Comparison of ENCODE assay signal across 10 cellular contexts in the genomic region with DNA sequence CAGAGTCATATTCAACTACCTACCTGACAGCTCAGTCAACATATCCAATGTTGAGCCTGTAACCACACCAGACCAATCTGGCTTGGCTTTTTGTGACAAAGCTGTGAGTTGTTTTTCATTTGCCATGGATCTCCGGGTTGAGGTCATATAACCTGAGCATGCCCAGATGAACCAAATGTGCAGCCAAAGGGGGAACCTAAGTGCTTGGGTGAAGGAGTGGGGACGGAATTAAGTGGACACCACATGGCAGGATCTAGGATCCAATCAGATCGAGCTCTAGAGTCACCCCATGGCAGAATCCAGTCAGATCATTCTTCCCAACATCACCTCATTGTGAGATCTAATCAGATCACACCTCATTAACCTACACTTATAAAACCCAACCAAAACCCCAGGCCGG.
"Had no signal": no experiment of that assay in that cellular context is flagged by ENCODE, and none has a peak within 500 bp of the region (broad histone marks: within the 10 kb centered on the region; RNA-seq: fewer than 3 reads in every experiment).

No MANE protein-coding gene starts in this region.

- H3K36me3 ChIP-seq: HAP-1 had no signal

- DNase-seq: GM23248, GOT3, H7, IMR-90, Kasumi-1, KBM-7 had no signal

- H3K4me3 ChIP-seq: GM23248, HAP-1 had no signal

- H3K4me2 ChIP-seq: KMS-11 had no signal

- H3K9ac ChIP-seq: GM23248, KMS-11 had no signal

- H3K4me1 ChIP-seq: HAP-1 had no signal

- H3K27ac ChIP-seq: GM23248, HL-60, KMS-11 had no signal

- H3K9me3 ChIP-seq: HAP-1 had no signal

- ATAC-seq: HCT116 had no signal
